In genomic region chr7:16546921-16547505, GRCh38 we compare ENCODE assay signal across 22 cellular contexts. TPM values are rescaled to one million over a fixed set of nuclear protein-coding genes. Genes with fewer than 3 reads are reported as not detected.
DNase-seq lines count a peak whose midpoint lies in the region; ATAC-seq and TF ChIP-seq lines count a peak whose summit lies in the region.
"Had no signal": no experiment of that assay in that cellular context is flagged by ENCODE, and none has a peak within 500 bp of the region (broad histone marks: within the 10 kb centered on the region; RNA-seq: fewer than 3 reads in every experiment).

No MANE protein-coding gene starts in this region.

- no peaks in the 10 kb centered on the region for H3K79me1 ChIP-seq in neuronal stem cell (ENCODE audit: low read depth, low read length)

- POLR2A ChIA-PET in WTC11 (lab: Charles Lee), result no interaction called here
- POLR2A ChIA-PET in activated CD4-positive, alpha-beta T cell treated with anti-CD3 and anti-CD28 coated beads, Interleukin-2, amount 10 ng/mL, durations not matched to agents 7 days and 5 days (lab: Charles Lee), result no interaction called here

- peak overlapping the region; percentile 21 for H3K9ac ChIP-seq in neuronal stem cell (ENCODE audit: low read depth, low read length, poor library complexity)
- H3K9ac ChIP-seq: BLaER1, GM23248 had no signal

- H3K23ac ChIP-seq in neuronal stem cell (ENCODE audit: low read depth, low read length, poor library complexity), result peak overlapping the region; percentile 49

- H4K91ac ChIP-seq in neuronal stem cell (ENCODE audit: low read depth, low read length, poor library complexity), result no peak overlapping the region

- H3K27me3 Mint-ChIP-seq in WTC11 (ENCODE audit: low read depth), result no peaks in the 10 kb centered on the region
- no peaks in the 10 kb centered on the region for H3K27me3 Mint-ChIP-seq in type B pancreatic cell
- H3K27me3 Mint-ChIP-seq in activated CD4-positive, alpha-beta T cell treated with anti-CD3 and anti-CD28 coated beads, Interleukin-2, amount 10 ng/mL, durations not matched to agents 7 days and 5 days, result no peaks in the 10 kb centered on the region

- H3K4me3 ChIP-seq in left ventricle myocardium inferior (no peak overlapping the region), neuronal stem cell (ENCODE audit: low read length in 2 of 2) (no peak overlapping the region), upper lobe of left lung (no peak overlapping the region)
- H3K4me3 ChIP-seq: BLaER1, GM23248 had no signal

- H2BK12ac ChIP-seq in neuronal stem cell (ENCODE audit: low read length), result peak overlapping the region; percentile 41

- no peak for ATAC-seq in Right ventricle myocardium inferior
- no peak for ATAC-seq in WTC11
- peak; percentile 12 to 25 for ATAC-seq in upper lobe of left lung (ENCODE audit: low FRiP score in 2 of 2)

- peak overlapping the region; percentile 49 for H2BK15ac ChIP-seq in neuronal stem cell (ENCODE audit: low read length)

- H2BK120ac ChIP-seq in neuronal stem cell (ENCODE audit: low read depth, low read length), result no peak overlapping the region

- no peaks in the 10 kb centered on the region for H3K4me1 Mint-ChIP-seq in WTC11
- H3K4me1 Mint-ChIP-seq in type B pancreatic cell (ENCODE audit: unreplicated experiment), result no peaks in the 10 kb centered on the region
- no peaks in the 10 kb centered on the region for H3K4me1 Mint-ChIP-seq in activated CD4-positive, alpha-beta T cell treated with anti-CD3 and anti-CD28 coated beads, Interleukin-2, amount 10 ng/mL, durations not matched to agents 7 days and 5 days
- H3K4me1 Mint-ChIP-seq: CD14-positive monocyte; CD4-positive, alpha-beta memory T cell had no signal

- TF ChIP-seq EP300 in upper lobe of left lung (IDR thresholded peaks at IDR 0.05), result no peak

- H3K14ac ChIP-seq in neuronal stem cell (ENCODE audit: low read length), result peak overlapping the region; percentile 82

- no peaks in the 10 kb centered on the region for H3K36me3 ChIP-seq in left ventricle myocardium inferior
- H3K36me3 ChIP-seq in neuronal stem cell (replicated peaks in 1 of 2; ENCODE audit: control insufficient read depth in 2 of 2, insufficient read depth in 2 of 2, low read length in 2 of 2), result no peaks in the 10 kb centered on the region
- no peaks in the 10 kb centered on the region for H3K36me3 ChIP-seq in upper lobe of left lung
- H3K36me3 ChIP-seq: BLaER1 had no signal

- H3K27me3 ChIP-seq in left ventricle myocardium inferior (ENCODE audit: low read depth), result no peaks in the 10 kb centered on the region
- H3K27me3 ChIP-seq in neuronal stem cell (ENCODE audit: control insufficient read depth in 3 of 3, insufficient read depth in 3 of 3, low read depth in 1 of 3, low read length in 3 of 3), result no peaks in the 10 kb centered on the region
- no peaks in the 10 kb centered on the region for H3K27me3 ChIP-seq in upper lobe of left lung
- H3K27me3 ChIP-seq: BLaER1 had no signal

- H3K18ac ChIP-seq in neuronal stem cell (ENCODE audit: low read length), result peak overlapping the region; percentile 76

- H3K4me2 ChIP-seq in neuronal stem cell (ENCODE audit: insufficient read depth, low read length, poor library complexity, severe bottlenecking), result no peak overlapping the region
- H3K4me2 ChIP-seq: BLaER1 had no signal

- TF ChIP-seq CTCF in left ventricle myocardium inferior (IDR thresholded peaks at IDR 0.05; ENCODE audit: borderline replicate concordance) (no peak), WTC11 (IDR thresholded peaks at IDR 0.05) (no peak), upper lobe of left lung (IDR thresholded peaks at IDR 0.05) (no peak), type B pancreatic cell (conservative IDR thresholded peaks at IDR 0.05) (no peak)

- H3K4me3 Mint-ChIP-seq in WTC11, result no peak overlapping the region
- no peak overlapping the region for H3K4me3 Mint-ChIP-seq in type B pancreatic cell
- no peak overlapping the region for H3K4me3 Mint-ChIP-seq in activated CD4-positive, alpha-beta T cell treated with anti-CD3 and anti-CD28 coated beads, Interleukin-2, amount 10 ng/mL, durations not matched to agents 7 days and 5 days
- H3K4me3 Mint-ChIP-seq: CD14-positive monocyte; CD4-positive, alpha-beta memory T cell had no signal

- H3K36me3 Mint-ChIP-seq in WTC11 (no peaks in the 10 kb centered on the region), type B pancreatic cell (no peaks in the 10 kb centered on the region)
- no peaks in the 10 kb centered on the region for H3K36me3 Mint-ChIP-seq in activated CD4-positive, alpha-beta T cell treated with anti-CD3 and anti-CD28 coated beads, Interleukin-2, amount 10 ng/mL, durations not matched to agents 7 days and 5 days (ENCODE audit: low read depth)
- H3K36me3 Mint-ChIP-seq: CD14-positive monocyte; CD4-positive, alpha-beta memory T cell had no signal

- DNase-seq in Right ventricle myocardium inferior (ENCODE audit: missing footprints), result peak; percentile 22
- no peak for DNase-seq in left ventricle myocardium inferior
- no peak for DNase-seq in WTC11 (ENCODE audit: low spot score)
- no peak for DNase-seq in neuronal stem cell (ENCODE audit: low spot score)
- DNase-seq in upper lobe of left lung, result peak in 1 of 2 donors; percentile 45
- DNase-seq in type B pancreatic cell (ENCODE audit: extremely low spot score, unreplicated experiment), result no peak
- no peak for DNase-seq in activated CD4-positive, alpha-beta T cell treated with anti-CD3 and anti-CD28 coated beads, Interleukin-2, amount 10 ng/mL, durations not matched to agents 7 days and 5 days
- DNase-seq in superior temporal gyrus (ENCODE audit: extremely low spot score), result no peak
- DNase-seq: 8988T; Calu3; CD4-positive, alpha-beta memory T cell; DMS79 treated with DMSO at 0.1 percent for 48 hours; GF-D8; GM23248; HCEC 1CT; IMR-90 had no signal

- CTCF ChIA-PET in WTC11 (lab: Charles Lee), result interaction anchor here (1.7 to 1.8 kb wide), 2 partner anchors 15 to 18 kb away, joined by 4 to 8 read pairs; no protein-coding TSS in a partner anchor
- CTCF ChIA-PET in activated CD4-positive, alpha-beta T cell treated with anti-CD3 and anti-CD28 coated beads, Interleukin-2, amount 10 ng/mL, durations not matched to agents 7 days and 5 days (lab: Charles Lee), result no interaction called here

- no peak overlapping the region for H4K8ac ChIP-seq in neuronal stem cell (ENCODE audit: low read depth, low read length)

- H3K9me3 ChIP-seq in left ventricle myocardium inferior (replicated peaks) (no peaks in the 10 kb centered on the region), neuronal stem cell (replicated peaks in 1 of 2; ENCODE audit: control insufficient read depth in 2 of 2, insufficient read depth in 1 of 2, low read depth in 1 of 2, low read length in 2 of 2) (no peaks in the 10 kb centered on the region), upper lobe of left lung (no peaks in the 10 kb centered on the region)

- H2BK5ac ChIP-seq in neuronal stem cell (ENCODE audit: low read length), result no peak overlapping the region

- no peak overlapping the region for H3K27ac ChIP-seq in left ventricle myocardium inferior (replicated peaks)
- H3K27ac ChIP-seq in neuronal stem cell (replicated peaks; ENCODE audit: low read length), result no peak overlapping the region
- H3K27ac ChIP-seq in upper lobe of left lung, result no peak overlapping the region
- H3K27ac ChIP-seq: BLaER1, GM23248, HL-60 had no signal

- H3K4ac ChIP-seq in neuronal stem cell (ENCODE audit: low read length), result no peak overlapping the region

- peak overlapping the region; percentile 8 for H2AFZ ChIP-seq in neuronal stem cell (ENCODE audit: low read length)
- H2AFZ ChIP-seq: GM23248 had no signal

- no CpG with 5 or more reads among the region's 7 CpGs for WGBS in neuronal stem cell (ENCODE audit: extremely low coverage in 2 of 2, insufficient read length in 2 of 2, insufficient replicate concordance in 1 of 2), 2 donors
- WGBS in upper lobe of left lung, 2 donors, result 81 to 91% methylated on average over 6 to 7 of the region's 7 CpGs

- H3K27ac Mint-ChIP-seq in WTC11, result no peak overlapping the region
- no peak overlapping the region for H3K27ac Mint-ChIP-seq in type B pancreatic cell
- H3K27ac Mint-ChIP-seq in activated CD4-positive, alpha-beta T cell treated with anti-CD3 and anti-CD28 coated beads, Interleukin-2, amount 10 ng/mL, durations not matched to agents 7 days and 5 days, result no peak overlapping the region
- H3K27ac Mint-ChIP-seq: CD14-positive monocyte; CD4-positive, alpha-beta memory T cell had no signal

- no peaks in the 10 kb centered on the region for H3K9me3 Mint-ChIP-seq in WTC11
- no peaks in the 10 kb centered on the region for H3K9me3 Mint-ChIP-seq in type B pancreatic cell
- no peaks in the 10 kb centered on the region for H3K9me3 Mint-ChIP-seq in activated CD4-positive, alpha-beta T cell treated with anti-CD3 and anti-CD28 coated beads, Interleukin-2, amount 10 ng/mL, durations not matched to agents 7 days and 5 days
- H3K9me3 Mint-ChIP-seq: CD4-positive, alpha-beta memory T cell had no signal

- peak overlapping the region; percentile 63 for H2AK5ac ChIP-seq in neuronal stem cell (ENCODE audit: low read depth, low read length)

- no peak for TF ChIP-seq POLR2A in upper lobe of left lung (IDR thresholded peaks at IDR 0.05)

- H3K4me1 ChIP-seq in left ventricle myocardium inferior, result no peaks in the 10 kb centered on the region
- H3K4me1 ChIP-seq in neuronal stem cell (ENCODE audit: control insufficient read depth in 2 of 2, insufficient read depth in 1 of 2, low read depth in 1 of 2, low read length in 2 of 2), result peaks cover 0 to 3% of the 10 kb centered on the region in 2 donors
- H3K4me1 ChIP-seq in upper lobe of left lung, result no peaks in the 10 kb centered on the region
- H3K4me1 ChIP-seq: BLaER1 had no signal

- intact Hi-C loops in Right ventricle myocardium inferior (cut with DNase I) (no loop called here), left ventricle myocardium inferior (cut with micrococcal nuclease) (no loop called here)

TF ChIP-seq in WTC11, 78 proteins besides CTCF, POLR2A, EP300 and RAD21 (continues in another document):
- TF ChIP-seq FOXP1 (CRISPR knock-in tag; IDR thresholded peaks at IDR 0.05; ENCODE audit: borderline replicate concordance), result 0 out of 2 replicates have a peak, but pooled peaks have one; percentile 17
- no peak for TF ChIP-seq HMGA2 (CRISPR knock-in tag; IDR thresholded peaks at IDR 0.05)

RNA-seq across cellular contexts. Expression of gene LRRC72, which starts 20.4 kb away (rescaled TPM):
- not detected for total RNA-seq in Right ventricle myocardium inferior
- not detected for total RNA-seq in left ventricle myocardium inferior
- not detected in 3 replicates for total RNA-seq in WTC11 (2021)
- polyA plus RNA-seq in neuronal stem cell (2013, experiment 1 of 2), result not detected
- polyA plus RNA-seq in neuronal stem cell (2013, experiment 2 of 2), result not detected
- total RNA-seq in upper lobe of left lung, result not detected
- total RNA-seq in type B pancreatic cell (ENCODE audit: low replicate concordance), result not detected in 2 replicates
- not detected for total RNA-seq in activated CD4-positive, alpha-beta T cell treated with anti-CD3 and anti-CD28 coated beads, Interleukin-2, amount 10 ng/mL, durations not matched to agents 7 days and 5 days
- total RNA-seq: A673; Calu3; CD4-positive, alpha-beta memory T cell; GM23248; HT1080; IMR-90 had no signal
- polyA plus RNA-seq: AG04450; CD14-positive monocyte; CD4-positive, alpha-beta memory T cell; GM23248; IMR-90 had no signal

Comparison
In these comparisons a context has a peak if more than half of its experiments do, and no peak if none do; other contexts are left out.
1. ATAC-seq: peak in upper lobe of left lung (2 of 2); none in Right ventricle myocardium inferior (single experiment) and WTC11 (single experiment).